In genomic region chr5:16889203-16889971, GRCh38 we compare ENCODE assay signal across 1 cellular context.
TF ChIP-seq lines count a peak whose summit lies in the region.

No MANE protein-coding gene starts in this region.

TF ChIP-seq in IMR-90, 13 proteins besides CTCF, POLR2A, EP300 and RAD21:
- no peak for TF ChIP-seq BHLHE40 (IDR thresholded peaks at IDR 0.05; ENCODE audit: low read depth, low read length)
TF ChIP-seq in IMR-90: peak in this region for 0.
